Comparison of ENCODE assay signal across 22 cellular contexts in the genomic region with DNA sequence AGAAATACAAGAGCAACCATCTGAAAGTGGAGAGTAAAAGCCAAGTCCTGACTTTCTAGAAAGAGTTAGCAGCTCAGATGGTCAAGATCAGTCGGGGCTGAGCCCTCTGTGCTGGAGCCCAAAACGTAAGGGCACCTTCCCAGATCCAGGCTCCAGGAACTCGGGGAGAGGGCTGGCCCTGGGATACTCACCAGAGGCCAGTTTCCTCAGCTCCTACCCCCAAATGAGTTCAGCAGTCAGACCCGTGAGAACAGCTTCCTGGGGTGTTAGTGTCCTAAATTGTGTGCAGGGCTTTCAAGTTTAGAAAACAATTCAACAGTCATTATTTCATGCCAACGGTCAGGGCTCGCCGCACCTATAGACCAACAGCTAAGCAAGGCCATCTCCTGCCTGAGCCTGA.
"Had no signal": no experiment of that assay in that cellular context is flagged by ENCODE, and none has a peak within 500 bp of the region (broad histone marks: within the 10 kb centered on the region; RNA-seq: fewer than 3 reads in every experiment).

No MANE protein-coding gene starts in this region.

- H3K4me1 ChIP-seq: esophagus squamous epithelium, pancreas, prostate gland, right lobe of liver, thyroid gland, upper lobe of left lung, vagina had no signal

- H3K4me3 Mint-ChIP-seq: dendritic cell treated with granulocyte-macrophage colony-stimulating factor and Interleukin-4, amounts not matched to agents 40 ng/mL and 50 ng/mL, for 4 days; immature natural killer cell; naive B cell; nephron had no signal

- DNase-seq: esophagus squamous epithelium; foreskin fibroblast; immature natural killer cell; kidney; left cardiac atrium; left ventricle myocardium superior; mesenchymal stem cell; naive B cell; occipital lobe; pancreas; right lobe of liver; stimulated activated CD4-positive, alpha-beta T cell treated with anti-CD3 and anti-CD28 coated beads, Interleukin-12 subunit alpha, Interleukin-12 subunit beta, amount 100 ng/mL, for 4 hours; stimulated activated naive CD4-positive, alpha-beta T cell treated with Interleukin-2 at 50 U/mL for 16 hours; thyroid gland; upper lobe of left lung had no signal

- H3K9me3 Mint-ChIP-seq: dendritic cell treated with granulocyte-macrophage colony-stimulating factor and Interleukin-4, amounts not matched to agents 40 ng/mL and 50 ng/mL, for 4 days; immature natural killer cell; nephron had no signal

- H3K27ac Mint-ChIP-seq: dendritic cell treated with granulocyte-macrophage colony-stimulating factor and Interleukin-4, amounts not matched to agents 40 ng/mL and 50 ng/mL, for 4 days; immature natural killer cell; nephron had no signal

- H3K4me3 ChIP-seq: esophagus squamous epithelium, gastroesophageal sphincter, lung, pancreas, prostate gland, right lobe of liver, skin epidermis, thyroid gland, upper lobe of left lung, vagina had no signal

- ATAC-seq: gastroesophageal sphincter, left cardiac atrium, pancreas, right lobe of liver had no signal

- H3K27ac ChIP-seq: esophagus squamous epithelium, gastroesophageal sphincter, pancreas, prostate gland, right lobe of liver, skin epidermis, thyroid gland, upper lobe of left lung, vagina had no signal

- H3K9me3 ChIP-seq: esophagus squamous epithelium, gastroesophageal sphincter, pancreas, prostate gland, right lobe of liver, thyroid gland, upper lobe of left lung, vagina had no signal

- H3K36me3 Mint-ChIP-seq: naive B cell had no signal

- H3K36me3 ChIP-seq: esophagus squamous epithelium, pancreas, prostate gland, right lobe of liver, thyroid gland, upper lobe of left lung, vagina had no signal

- H3K27me3 ChIP-seq: gastroesophageal sphincter, pancreas, right lobe of liver, thyroid gland, upper lobe of left lung, vagina had no signal
